ENCODE assay signal across 23 cellular contexts in the genomic region with DNA sequence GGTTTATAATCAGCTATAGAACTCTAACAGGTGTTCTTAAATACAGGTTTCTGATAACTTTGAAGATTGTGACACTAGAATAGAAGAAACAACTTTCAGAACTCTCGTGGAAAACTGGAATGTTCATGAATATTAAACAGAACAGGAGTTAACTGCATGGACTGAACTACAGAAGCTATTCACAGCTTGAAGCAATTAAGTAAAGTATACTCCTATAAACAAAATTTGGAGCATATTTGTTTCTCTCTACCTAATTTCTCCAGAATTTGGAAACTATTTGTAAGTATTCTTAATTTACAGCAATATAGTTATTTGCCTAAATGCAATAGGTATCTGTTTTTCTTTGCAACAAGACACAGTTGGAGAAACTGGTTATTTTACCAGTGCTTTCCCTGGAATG.
"Had no signal": no experiment of that assay in that cellular context is flagged by ENCODE, and none has a peak within 500 bp of the region (broad histone marks: within the 10 kb centered on the region; RNA-seq: fewer than 3 reads in every experiment).

No MANE protein-coding gene starts in this region.

- H3K27ac ChIP-seq: dorsolateral prefrontal cortex, esophagus squamous epithelium, gastroesophageal sphincter, tibial artery had no signal

- H3K36me3 ChIP-seq: esophagus squamous epithelium, gastroesophageal sphincter, tibial artery had no signal

- H3K9me3 ChIP-seq: esophagus squamous epithelium, gastroesophageal sphincter had no signal

- H3K27me3 ChIP-seq: esophagus squamous epithelium, gastroesophageal sphincter, tibial artery had no signal

- ATAC-seq: activated CD8-positive, alpha-beta T cell treated with anti-CD3 and anti-CD28 coated beads, Interleukin-2, amount 10 ng/mL, durations not matched to agents 7 days and 5 days; effector memory CD8-positive, alpha-beta T cell; gastroesophageal sphincter; left cardiac atrium; mucosa of descending colon; sciatic nerve; stimulated activated effector memory CD8-positive, alpha-beta T cell treated with anti-CD3 and anti-CD28 coated beads, Interleukin-12 subunit alpha, Interleukin-12 subunit beta, amount 100 ng/mL, for 72 hours; stimulated activated naive CD8-positive, alpha-beta T cell treated with anti-CD3 and anti-CD28 coated beads, Interleukin-15, amount 100 ng/mL, for 72 hours had no signal

- H3K4me1 ChIP-seq: esophagus squamous epithelium, gastroesophageal sphincter, tibial artery had no signal

- H3K4me3 ChIP-seq: dorsolateral prefrontal cortex, esophagus squamous epithelium, gastroesophageal sphincter, mucosa of descending colon, tibial artery had no signal

- DNase-seq: activated CD4-positive, alpha-beta T cell treated with anti-CD3 and anti-CD28 coated beads for 1 hour; activated CD4-positive, alpha-beta T cell treated with anti-CD3 and anti-CD28 coated beads, Interleukin-2, amount 50 U/mL, for 1 hour; activated CD8-positive, alpha-beta T cell treated with anti-CD3 and anti-CD28 coated beads, Interleukin-2, amount 10 ng/mL, durations not matched to agents 7 days and 5 days; activated gamma-delta T cell treated with Interleukin-2 at 50 U/mL for 16 hours; activated T-cell treated with anti-CD3 and anti-CD28 coated beads, Interleukin-2, amount 50 U/mL, for 1 hour; aorta; dorsolateral prefrontal cortex; effector memory CD8-positive, alpha-beta T cell; esophagus squamous epithelium; head of caudate nucleus; islet precursor cell; left cardiac atrium; mucosa of descending colon; naive B cell; posterior cingulate gyrus; small intestine; stimulated activated CD4-positive, alpha-beta T cell treated with anti-CD3 and anti-CD28 coated beads, Interleukin-2, amount 100 ng/mL, for 24 hours; stimulated activated naive CD8-positive, alpha-beta T cell treated with anti-CD3 and anti-CD28 coated beads, Interleukin-15, amount 100 ng/mL, for 72 hours; T-helper 9 cell; tibial artery had no signal
